24 cellular contexts compared by ENCODE assay signal in the genomic region with DNA sequence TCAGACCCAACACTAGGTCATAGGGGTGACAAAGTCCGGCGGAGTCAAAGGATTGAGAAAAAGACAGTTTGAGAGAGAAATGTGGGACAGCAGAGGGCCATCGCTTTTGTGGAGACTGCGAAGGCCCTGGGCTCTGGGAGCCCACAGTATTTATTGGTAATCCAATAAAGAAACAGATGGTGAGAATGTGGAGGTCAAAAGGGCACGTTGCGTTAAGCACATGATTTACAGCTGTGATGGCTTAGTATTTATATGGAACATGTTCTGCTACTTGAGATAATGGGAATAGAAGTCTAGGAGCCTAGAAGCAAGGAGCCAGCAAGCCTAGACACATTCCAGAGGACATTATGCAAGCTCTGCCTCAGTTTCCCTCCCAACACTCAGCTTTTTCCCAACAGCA.
A peak's percentile ranks its signal among the peaks of the same experiment; 100 is the strongest.
DNase-seq lines count a peak whose midpoint lies in the region; ATAC-seq and TF ChIP-seq lines count a peak whose summit lies in the region.
"Had no signal": no experiment of that assay in that cellular context is flagged by ENCODE, and none has a peak within 500 bp of the region (broad histone marks: within the 10 kb centered on the region; RNA-seq: fewer than 3 reads in every experiment).

No MANE protein-coding gene starts in this region.

- no peak for ATAC-seq in HG03442 (IDR thresholded peaks at IDR 0.05; ENCODE audit: unreplicated experiment)
- ATAC-seq: activated T-helper 17 cell treated with anti-CD3 and anti-CD28 coated beads, Interleukin-2, amount 50 U/mL, for 72 hours; right lobe of liver; stimulated activated naive CD8-positive, alpha-beta T cell treated with anti-CD3 and anti-CD28 coated beads, Interleukin-15, Interleukin-2, amounts not matched to agents 100 U/mL and 50 U/mL, for 24 hours had no signal

- peak overlapping the region; percentile 18 for H3K4me2 ChIP-seq in osteoblast (ENCODE audit: insufficient read depth, low read length)
- H3K4me2 ChIP-seq in PC-9 = no peak overlapping the region

- H3K27ac ChIP-seq in osteoblast (ENCODE audit: low read depth, low read length) (no peak overlapping the region), PC-9 (no peak overlapping the region)
- H3K27ac ChIP-seq: ascending aorta, dorsolateral prefrontal cortex, HL-60, ovary, right lobe of liver, thoracic aorta had no signal

- TF ChIP-seq CTCF in foreskin fibroblast (IDR thresholded peaks at IDR 0.05; ENCODE audit: low read depth, low read length) (no peak), osteoblast (IDR thresholded peaks at IDR 0.05; ENCODE audit: extremely low read depth, low read depth, low read length) (no peak), PC-9 (conservative IDR thresholded peaks at IDR 0.05) (no peak)

- no peak overlapping the region for H3K4me3 ChIP-seq in foreskin fibroblast (ENCODE audit: low read depth in 1 of 2, low read length in 2 of 2)
- no peak overlapping the region for H3K4me3 ChIP-seq in osteoblast (ENCODE audit: insufficient read depth, low read length)
- H3K4me3 ChIP-seq in PC-9 = no peak overlapping the region
- H3K4me3 ChIP-seq: ascending aorta, dorsolateral prefrontal cortex, ovary, right lobe of liver, thoracic aorta had no signal

- no peak overlapping the region for H2AFZ ChIP-seq in osteoblast (ENCODE audit: low read length)
- no peak overlapping the region for H2AFZ ChIP-seq in PC-9

- H3K27me3 ChIP-seq in osteoblast (ENCODE audit: insufficient read depth, low read length) (no peaks in the 10 kb centered on the region), PC-9 (ENCODE audit: insufficient read depth, low read depth) (no peaks in the 10 kb centered on the region)
- H3K27me3 ChIP-seq: ascending aorta, ovary, right lobe of liver had no signal

- H4K20me1 ChIP-seq in osteoblast (ENCODE audit: insufficient read depth, low read length) (no peaks in the 10 kb centered on the region), PC-9 (ENCODE audit: insufficient read depth) (no peaks in the 10 kb centered on the region)

- POLR2A ChIA-PET in PC-9 (lab: Charles Lee; ENCODE audit: unreplicated experiment) = no interaction called here

- H3K4me1 ChIP-seq in osteoblast (ENCODE audit: insufficient read depth, low read length) (no peaks in the 10 kb centered on the region), PC-9 (replicated peaks; ENCODE audit: insufficient read depth) (no peaks in the 10 kb centered on the region; the same call in 1 of the 2 replicates)
- H3K4me1 ChIP-seq: ascending aorta, right lobe of liver had no signal

- intact Hi-C loops in PC-9 (cut with micrococcal nuclease; ENCODE audit: unreplicated experiment) = no loop called here

- no peaks in the 10 kb centered on the region for H3F3A ChIP-seq in PC-9 (ENCODE audit: insufficient read depth, low read depth)

- H3K79me2 ChIP-seq in osteoblast (ENCODE audit: insufficient read depth, low read length) = no peaks in the 10 kb centered on the region
- no peaks in the 10 kb centered on the region for H3K79me2 ChIP-seq in PC-9 (ENCODE audit: low read depth)

- DNase-seq in EL = peak; percentile 28
- DNase-seq in NCI-H524 treated with DMSO at 0.1 percent for 48 hours (lab: John Stamatoyannopoulos, UW) = peak; percentile 71
- DNase-seq in foreskin fibroblast = peak; percentile 28 to 43
- no peak for DNase-seq in osteoblast (ENCODE audit: insufficient read length, low spot score, missing footprints)
- DNase-seq in NCI-H345 treated with DMSO at 0.1 percent for 48 hours (lab: John Stamatoyannopoulos, UW; ENCODE audit: unreplicated experiment) = no peak
- DNase-seq in PC-9 = no peak
- DNase-seq: activated CD4-positive, alpha-beta memory T cell treated with anti-CD3 and anti-CD28 coated beads for 36 hours; activated CD8-positive, alpha-beta memory T cell treated with anti-CD3 and anti-CD28 coated beads, Interleukin-2, amount 50 U/mL, for 48 hours; central memory CD4-positive, alpha-beta T cell; dorsolateral prefrontal cortex; Kasumi-1; kidney glomerular epithelial cell; naive B cell; NCI-H187; ovary; right lobe of liver; Right ventricle myocardium superior; stimulated activated CD4-positive, alpha-beta T cell treated with anti-CD3 and anti-CD28 coated beads, Interleukin-15, amount 100 ng/mL, for 24 hours; stimulated activated naive CD8-positive, alpha-beta T cell treated with anti-CD3 and anti-CD28 coated beads, Interleukin-15, Interleukin-2, amounts not matched to agents 100 U/mL and 50 U/mL, for 24 hours had no signal

- H3K9me2 ChIP-seq in PC-9 (ENCODE audit: insufficient read depth) = no peaks in the 10 kb centered on the region

- CTCF ChIA-PET in PC-9 (lab: Charles Lee) = no interaction called here

- H3K36me3 ChIP-seq in osteoblast (ENCODE audit: insufficient read depth, low read length) (no peaks in the 10 kb centered on the region), PC-9 (ENCODE audit: low read depth) (no peaks in the 10 kb centered on the region)
- H3K36me3 ChIP-seq: ascending aorta, ovary, right lobe of liver, thoracic aorta had no signal

- no TSS peak for BruUV-seq in PC-9 (replicated peaks; lab: Mats Ljungman, UMichigan)

- H3K9me3 ChIP-seq in osteoblast (ENCODE audit: low read depth, low read length) = no peaks in the 10 kb centered on the region
- no peaks in the 10 kb centered on the region; the same call in none of the 2 replicates for H3K9me3 ChIP-seq in PC-9 (ENCODE audit: insufficient read depth, low read depth)
- H3K9me3 ChIP-seq: ascending aorta, ovary, right lobe of liver, thoracic aorta had no signal

Comparison
In these comparisons a context has a peak if more than half of its experiments do, and no peak if none do; other contexts are left out.
1. DNase-seq: peak in EL (single experiment), NCI-H524 treated with DMSO at 0.1 percent for 48 hours (single experiment) and foreskin fibroblast (2 of 2); none in osteoblast (single experiment), NCI-H345 treated with DMSO at 0.1 percent for 48 hours (single experiment) and PC-9 (0 of 2).